ENCODE assay signal across 27 cellular contexts in the genomic region with DNA sequence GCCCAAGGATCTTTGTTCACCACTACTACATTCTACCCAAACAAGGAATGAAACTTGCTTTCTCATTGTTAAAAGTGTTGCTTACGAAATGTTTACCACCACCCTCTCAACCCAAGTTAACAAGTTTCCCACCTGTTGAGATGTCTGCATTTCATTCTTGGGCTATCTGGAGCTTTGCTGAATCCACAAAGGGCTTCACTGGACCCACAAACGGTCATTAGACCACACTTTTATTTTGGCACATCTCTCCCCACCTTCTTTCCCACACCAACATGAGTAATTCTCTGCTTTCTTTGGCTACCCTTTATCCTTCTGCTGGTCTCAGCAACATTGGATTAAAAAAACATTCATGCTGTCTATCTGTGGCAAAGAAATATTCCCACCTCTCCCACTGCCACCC.
"Had no signal": no experiment of that assay in that cellular context is flagged by ENCODE, and none has a peak within 500 bp of the region (broad histone marks: within the 10 kb centered on the region; RNA-seq: fewer than 3 reads in every experiment).

No MANE protein-coding gene starts in this region.

- ATAC-seq: activated CD4-positive, alpha-beta T cell treated with anti-CD3 and anti-CD28 coated beads for 36 hours; activated CD8-positive, alpha-beta memory T cell treated with anti-CD3 and anti-CD28 coated beads, Interleukin-2, amount 10 ng/mL, durations not matched to agents 7 days and 5 days; activated CD8-positive, alpha-beta T cell treated with anti-CD3 and anti-CD28 coated beads, Interleukin-2, amount 10 ng/mL, durations not matched to agents 7 days and 5 days; body of pancreas; effector memory CD8-positive, alpha-beta T cell; gastroesophageal sphincter; left colon; naive thymus-derived CD8-positive, alpha-beta T cell had no signal

- H3K9me3 Mint-ChIP-seq: activated naive CD4-positive, alpha-beta T cell treated with anti-CD3 and anti-CD28 coated beads, Interleukin-2, amount 50 U/mL, for 24 hours; activated T-helper 2 cell treated with anti-CD3 and anti-CD28 coated beads, Interferon-gamma antibody, Interleukin-2, Interleukin-4, amounts not matched to agents 10 μg/mL and 5 μg/mL and 100 μg/mL, durations not matched to agents 14 hours and 24 hours and 36 hours; effector memory CD8-positive, alpha-beta T cell; neural crest cell; T-helper 2 cell treated with Interferon-gamma antibody and Interleukin-4, amounts not matched to agents 5 μg/mL and 100 μg/mL, for 36 hours had no signal

- H3K27ac ChIP-seq: body of pancreas, cardiac muscle cell, coronary artery, dorsolateral prefrontal cortex, gastroesophageal sphincter, hepatocyte, right atrium auricular region, spleen, testis, transverse colon had no signal

- H3K36me3 ChIP-seq: cardiac muscle cell, gastroesophageal sphincter, right atrium auricular region, transverse colon had no signal

- H3K4me1 Mint-ChIP-seq: activated CD4-positive, alpha-beta T cell treated with anti-CD3 and anti-CD28 coated beads for 36 hours; activated CD8-positive, alpha-beta memory T cell treated with anti-CD3 and anti-CD28 coated beads, Interleukin-2, amount 10 ng/mL, durations not matched to agents 7 days and 5 days; activated naive CD4-positive, alpha-beta T cell treated with anti-CD3 and anti-CD28 coated beads, Interleukin-2, amount 50 U/mL, for 24 hours; neural crest cell had no signal

- FAIRE-seq: endothelial cell of umbilical vein, keratinocyte had no signal

- H2AFZ ChIP-seq: hepatocyte had no signal

- H3K27ac Mint-ChIP-seq: activated CD4-positive, alpha-beta T cell treated with anti-CD3 and anti-CD28 coated beads for 36 hours; activated CD8-positive, alpha-beta memory T cell treated with anti-CD3 and anti-CD28 coated beads, Interleukin-2, amount 10 ng/mL, durations not matched to agents 7 days and 5 days; activated CD8-positive, alpha-beta T cell treated with anti-CD3 and anti-CD28 coated beads, Interleukin-2, amount 10 ng/mL, durations not matched to agents 7 days and 5 days; activated naive CD4-positive, alpha-beta T cell treated with anti-CD3 and anti-CD28 coated beads, Interleukin-2, amount 50 U/mL, for 24 hours; activated T-helper 2 cell treated with anti-CD3 and anti-CD28 coated beads, Interferon-gamma antibody, Interleukin-2, Interleukin-4, amounts not matched to agents 10 μg/mL and 5 μg/mL and 100 μg/mL, durations not matched to agents 14 hours and 24 hours and 36 hours; effector memory CD8-positive, alpha-beta T cell; T-helper 2 cell treated with Interferon-gamma antibody and Interleukin-4, amounts not matched to agents 5 μg/mL and 100 μg/mL, for 36 hours had no signal

- H3K27me3 ChIP-seq: body of pancreas, cardiac muscle cell, dorsolateral prefrontal cortex, gastroesophageal sphincter, hepatocyte, right atrium auricular region, spleen, testis, transverse colon had no signal

- DNase-seq: activated CD4-positive, alpha-beta T cell treated with anti-CD3 and anti-CD28 coated beads for 36 hours; activated CD4-positive, CD25-positive, alpha-beta regulatory T cell; activated CD8-positive, alpha-beta memory T cell treated with anti-CD3 and anti-CD28 coated beads, Interleukin-2, amount 10 ng/mL, durations not matched to agents 7 days and 5 days; activated CD8-positive, alpha-beta T cell treated with anti-CD3 and anti-CD28 coated beads, Interleukin-2, amount 10 ng/mL, durations not matched to agents 7 days and 5 days; activated T-cell treated with anti-CD3 and anti-CD28 coated beads, Interleukin-2, amount 50 U/mL, for 48 hours; body of pancreas; dorsolateral prefrontal cortex; effector memory CD8-positive, alpha-beta T cell; left colon; midbrain; naive thymus-derived CD8-positive, alpha-beta T cell; spleen; stimulated activated naive CD4-positive, alpha-beta T cell; T-helper 1 cell; testis; transverse colon had no signal

- H3K4me2 ChIP-seq: hepatocyte had no signal

- H3K4me3 Mint-ChIP-seq: activated CD4-positive, alpha-beta T cell treated with anti-CD3 and anti-CD28 coated beads for 36 hours; activated CD8-positive, alpha-beta memory T cell treated with anti-CD3 and anti-CD28 coated beads, Interleukin-2, amount 10 ng/mL, durations not matched to agents 7 days and 5 days; activated CD8-positive, alpha-beta T cell treated with anti-CD3 and anti-CD28 coated beads, Interleukin-2, amount 10 ng/mL, durations not matched to agents 7 days and 5 days; activated naive CD4-positive, alpha-beta T cell treated with anti-CD3 and anti-CD28 coated beads, Interleukin-2, amount 50 U/mL, for 24 hours; effector memory CD8-positive, alpha-beta T cell; naive thymus-derived CD8-positive, alpha-beta T cell; neural crest cell; T-helper 2 cell treated with Interferon-gamma antibody and Interleukin-4, amounts not matched to agents 5 μg/mL and 100 μg/mL, for 36 hours had no signal

- H3K27me3 Mint-ChIP-seq: activated CD4-positive, alpha-beta T cell treated with anti-CD3 and anti-CD28 coated beads for 36 hours; activated CD8-positive, alpha-beta memory T cell treated with anti-CD3 and anti-CD28 coated beads, Interleukin-2, amount 10 ng/mL, durations not matched to agents 7 days and 5 days; activated naive CD4-positive, alpha-beta T cell treated with anti-CD3 and anti-CD28 coated beads, Interleukin-2, amount 50 U/mL, for 24 hours; effector memory CD8-positive, alpha-beta T cell; naive thymus-derived CD8-positive, alpha-beta T cell had no signal

- H3K4me1 ChIP-seq: gastroesophageal sphincter, right atrium auricular region, spleen, testis, transverse colon had no signal

- H3K36me3 Mint-ChIP-seq: activated CD8-positive, alpha-beta memory T cell treated with anti-CD3 and anti-CD28 coated beads, Interleukin-2, amount 10 ng/mL, durations not matched to agents 7 days and 5 days had no signal

- H3K9me3 ChIP-seq: body of pancreas, gastroesophageal sphincter, right atrium auricular region, spleen, testis, transverse colon had no signal

- H3K4me3 ChIP-seq: body of pancreas, cardiac muscle cell, coronary artery, dorsolateral prefrontal cortex, gastroesophageal sphincter, hepatocyte, right atrium auricular region, spleen, testis, transverse colon had no signal
